Comparison of ENCODE assay signal across 6 cellular contexts in the genomic region with DNA sequence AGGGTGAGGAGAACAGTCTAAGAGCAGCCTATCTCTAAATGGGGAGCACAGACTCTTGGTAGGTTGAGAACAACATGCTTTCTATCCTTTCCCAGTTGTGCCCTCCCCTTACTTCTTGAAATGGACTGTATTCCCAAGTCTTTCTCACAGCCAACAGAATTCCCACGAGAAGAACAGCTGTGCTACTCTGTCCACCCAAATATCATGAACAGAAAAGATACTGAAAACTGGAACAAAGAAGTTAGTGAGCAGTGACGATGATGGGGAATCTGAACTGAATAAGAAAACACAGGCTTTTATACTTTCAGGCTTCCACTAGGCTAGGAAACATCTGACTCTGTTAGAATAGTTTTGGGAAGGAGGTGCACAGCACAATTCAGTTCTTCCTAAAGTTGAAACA. TPM values are rescaled to one million over a fixed set of nuclear protein-coding genes. Genes with fewer than 3 reads are reported as not detected.
A peak's percentile ranks its signal among the peaks of the same experiment; 100 is the strongest.
DNase-seq lines count a peak whose midpoint lies in the region; ATAC-seq and TF ChIP-seq lines count a peak whose summit lies in the region.

No MANE protein-coding gene starts in this region.

- H3K36me3 ChIP-seq in heart right ventricle, result peaks cover 0 to 53% (median 14%) of the 10 kb centered on the region in 9 donors
- H3K36me3 ChIP-seq in transverse colon, result peaks cover 0 to 6% (median 0%) of the 10 kb centered on the region in 4 donors
- H3K36me3 ChIP-seq in ascending aorta, result peaks cover 7 to 21% of the 10 kb centered on the region in 2 donors

- TF ChIP-seq CTCF in heart right ventricle (IDR thresholded peaks at IDR 0.05) (no peak), fibroblast of pulmonary artery (IDR thresholded peaks at IDR 0.05; ENCODE audit: low read length, missing control alignments) (no peak), transverse colon (IDR thresholded peaks at IDR 0.05) (no peak), ascending aorta (IDR thresholded peaks at IDR 0.05) (no peak)

- 22 to 24% methylated on average over 2 of the region's 2 CpGs for WGBS in heart right ventricle, 2 donors
- WGBS in transverse colon (ENCODE audit: low coverage in 1 of 2), 2 donors, result 34% methylated on average over 2 of the region's 2 CpGs; no CpG with 5 or more reads in 1 of the 2 donors

- no peak for TF ChIP-seq EP300 in transverse colon (IDR thresholded peaks at IDR 0.05; ENCODE audit: low read depth)

- ATAC-seq in heart right ventricle, result no peak
- ATAC-seq in left ventricle myocardium superior, result no peak

- H3K4me1 ChIP-seq in heart right ventricle (peaks cover 24 to 78% (median 65%) of the 10 kb centered on the region in 9 donors), transverse colon (peaks cover 22 to 78% (median 59%) of the 10 kb centered on the region in 4 donors), ascending aorta (peaks cover 0 to 32% of the 10 kb centered on the region in 2 donors)

- intact Hi-C loops in heart right ventricle (cut with DNase I) (loop anchor here in 6 of 10 donors (2.0 to 10.0 kb wide), 5 partner anchors 33 to 87 kb away; partner anchors contain the start of genes PTGES3 (in 3 of the 6), ATP5F1B (in 2 of the 6) and BAZ2A (in 1 of the 6)), left ventricle myocardium superior (cut with micrococcal nuclease) (no loop called here), transverse colon (cut with DNase I; ENCODE audit: low total_unique reads) (loop anchor here (10.0 kb wide), 1 partner anchor 87 kb away; the partner anchor contains the start of gene BAZ2A), ascending aorta (cut with DNase I) (loop anchor here (1.0 kb wide), 1 partner anchor 31 kb away; no protein-coding TSS in a partner anchor)

- H3K4me3 ChIP-seq in heart right ventricle, result peak overlapping the region in 5 of 10 donors; percentile 17 to 99 (median 86)
- peak overlapping the region; percentile 20 for H3K4me3 ChIP-seq in fibroblast of pulmonary artery (replicated peaks; ENCODE audit: low read depth, low read length)
- H3K4me3 ChIP-seq in transverse colon, result peak overlapping the region in 1 of 4 donors; percentile 83
- H3K4me3 ChIP-seq in ascending aorta, result peak overlapping the region in 1 of 2 donors; percentile 72

- H3K9me3 ChIP-seq in heart right ventricle, result no peaks in the 10 kb centered on the region
- H3K9me3 ChIP-seq in transverse colon, result no peaks in the 10 kb centered on the region
- H3K9me3 ChIP-seq in ascending aorta, result no peaks in the 10 kb centered on the region

- TF ChIP-seq POLR2A in transverse colon (IDR thresholded peaks at IDR 0.05), result no peak

- in situ Hi-C loops in transverse colon (cut with MboI; ENCODE audit: low pct_ligation_motif_present in 1 of 4, low pct_unique_long_range_greater_than_20kb in 1 of 4, low sequenced_read_pairs in 3 of 4), result no loop called here

- H3K27me3 ChIP-seq in heart right ventricle (no peaks in the 10 kb centered on the region), transverse colon (no peaks in the 10 kb centered on the region), ascending aorta (no peaks in the 10 kb centered on the region)

- DNase-seq in heart right ventricle, result no peak
- DNase-seq in left ventricle myocardium superior, result no peak
- no peak for DNase-seq in fibroblast of pulmonary artery (ENCODE audit: low read depth)
- no peak for DNase-seq in transverse colon
- DNase-seq in central memory CD4-positive, alpha-beta T cell, result no peak
- no peak for DNase-seq in ascending aorta (ENCODE audit: low spot score in 2 of 2)

- H3K27ac ChIP-seq in heart right ventricle, result peak overlapping the region in 7 of 10 donors; percentile 17 to 96 (median 90)
- peak overlapping the region in 3 of 4 donors; percentile 90 to 91 (median 91) for H3K27ac ChIP-seq in transverse colon
- H3K27ac ChIP-seq in ascending aorta, result peak overlapping the region in 1 of 2 donors; percentile 3

RNA-seq across cellular contexts. Expression of gene NACA, which starts 3.4 kb away (rescaled TPM):
- 100 to 1,000 TPM; 476 to 727 (median 613) TPM for total RNA-seq in heart right ventricle
- polyA plus RNA-seq in heart right ventricle, result 1,000 to 10,000 TPM; 1,105 to 1,249 TPM
- total RNA-seq in left ventricle myocardium superior, result 540 TPM
- total RNA-seq in transverse colon, result 1,000 to 10,000 TPM in 1 of 4 donors, 100 to 1,000 TPM in 3; 187 to 1,049 (median 756) TPM
- total RNA-seq in ascending aorta, result 490 TPM

RNA-seq across cellular contexts. Expression of gene PRIM1, which starts 30.4 kb away (rescaled TPM):
- total RNA-seq in heart right ventricle (1 to 10 TPM; 1.8 to 4.7 (median 3.2) TPM), left ventricle myocardium superior (4.0 TPM), transverse colon (10 to 100 TPM in 1 of 4 donors, 1 to 10 TPM in 2, not detected in 1; 1.4 to 10.6 (median 5.6) TPM), ascending aorta (20.9 TPM)
- 1 to 10 TPM; 1.9 to 3.0 TPM for polyA plus RNA-seq in heart right ventricle

RNA-seq across cellular contexts. Expression of gene PTGES3, which starts 33.6 kb away (rescaled TPM):
- 100 to 1,000 TPM in 9 of 10 donors, 10 to 100 TPM in 1; 100.0 to 139 (median 110) TPM for total RNA-seq in heart right ventricle
- 10 to 100 TPM; 43.7 to 92.3 TPM for polyA plus RNA-seq in heart right ventricle
- 137 TPM for total RNA-seq in left ventricle myocardium superior
- 100 to 1,000 TPM in 2 of 4 donors, 10 to 100 TPM in 2; 40.4 to 168 (median 102) TPM for total RNA-seq in transverse colon
- 62.2 TPM for total RNA-seq in ascending aorta

RNA-seq across cellular contexts. Expression of gene HSD17B6, which starts 41.4 kb away (rescaled TPM):
- total RNA-seq in heart right ventricle (under 1 TPM in 2 of 10 donors, not detected in 8; 0.15 to 0.42 TPM), left ventricle myocardium superior (0.25 TPM), transverse colon (1 to 10 TPM in 3 of 4 donors, not detected in 1; 1.8 to 6.5 (median 5.3) TPM), ascending aorta (not detected)
- polyA plus RNA-seq in heart right ventricle, result under 1 TPM in 1 of 2 donors, not detected in 1; 0.13 TPM
